ENCODE assay signal across 8 cellular contexts in the genomic region with DNA sequence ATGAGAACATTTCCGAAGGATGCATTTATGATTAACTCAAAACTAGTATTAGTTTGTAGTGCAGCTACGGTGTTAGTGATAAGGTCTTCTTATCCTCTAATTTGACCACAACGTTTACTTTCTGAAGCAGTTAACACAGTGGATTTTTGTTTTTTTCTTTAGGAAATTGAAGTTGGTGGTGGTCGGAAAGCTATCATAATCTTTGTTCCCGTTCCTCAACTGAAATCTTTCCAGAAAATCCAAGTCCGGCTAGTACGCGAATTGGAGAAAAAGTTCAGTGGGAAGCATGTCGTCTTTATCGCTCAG. TPM values are rescaled to one million over a fixed set of nuclear protein-coding genes. Genes with fewer than 3 reads are reported as not detected.
A peak's percentile ranks its signal among the peaks of the same experiment; 100 is the strongest.
DNase-seq lines count a peak whose midpoint lies in the region; ATAC-seq, FAIRE-seq and TF ChIP-seq lines count a peak whose summit lies in the region.
"Not testable (repeated sequence)": the region's sequence is repeated elsewhere in the genome, so short reads cannot be mapped to it uniquely, and the experiment has no call there.

No MANE protein-coding gene starts in this region.

- peaks cover 54% of the 10 kb centered on the region for H3K4me1 Mint-ChIP-seq in activated CD8-positive, alpha-beta T cell treated with anti-CD3 and anti-CD28 coated beads, Interleukin-2, amount 10 ng/mL, durations not matched to agents 7 days and 5 days (ENCODE audit: low read depth)

- H3K4me3 ChIP-seq in NT2/D1 (ENCODE audit: insufficient read length, low read depth), result peak overlapping the region; percentile 94
- peak overlapping the region; percentile 85 for H3K4me3 ChIP-seq in bronchial epithelial cell (ENCODE audit: low read depth, low read length)
- H3K4me3 ChIP-seq in mesodermal cell (ENCODE audit: extremely low read depth, insufficient read depth, low read length, poor library complexity, severe bottlenecking), result peak overlapping the region; percentile 95
- H3K4me3 ChIP-seq in rectal smooth muscle tissue (ENCODE audit: low read length), result peak overlapping the region; percentile 79
- peak overlapping the region; percentile 78 for H3K4me3 ChIP-seq in urinary bladder (ENCODE audit: low read depth, low read length)

- TF ChIP-seq CTCF in bronchial epithelial cell (IDR thresholded peaks at IDR 0.05; ENCODE audit: insufficient read depth, low read length, severe bottlenecking); foreskin keratinocyte (conservative IDR thresholded peaks at IDR 0.05): not testable (repeated sequence)

- H3K9me3 Mint-ChIP-seq in activated CD8-positive, alpha-beta T cell treated with anti-CD3 and anti-CD28 coated beads, Interleukin-2, amount 10 ng/mL, durations not matched to agents 7 days and 5 days (ENCODE audit: insufficient read depth), result not testable (repeated sequence)

- CTCF ChIA-PET in activated CD8-positive, alpha-beta T cell treated with anti-CD3 and anti-CD28 coated beads, Interleukin-2, amount 10 ng/mL, durations not matched to agents 7 days and 5 days (lab: Charles Lee), result interaction anchor here (1.0 to 1.5 kb wide), 4 partner anchors 12 to 76 kb away, joined by 3 to 6 read pairs (median 4); no protein-coding TSS in a partner anchor

- H3K27me3 ChIP-seq in NT2/D1 (ENCODE audit: insufficient read depth, insufficient read length); bronchial epithelial cell (ENCODE audit: control insufficient read depth, insufficient read depth, low read length); foreskin keratinocyte; rectal smooth muscle tissue (ENCODE audit: control insufficient read depth, insufficient read depth, low read length): not testable (repeated sequence)

- peak overlapping the region; percentile 96 for H3K4me3 Mint-ChIP-seq in activated CD8-positive, alpha-beta T cell treated with anti-CD3 and anti-CD28 coated beads, Interleukin-2, amount 10 ng/mL, durations not matched to agents 7 days and 5 days

- WGBS in mesodermal cell (ENCODE audit: insufficient coverage in 2 of 2), 2 experiments, result 58 to 75% methylated on average over 2 to 7 of the region's 10 CpGs
- WGBS in urinary bladder, result 61% methylated on average over 10 of the region's 10 CpGs

- H3K27me3 Mint-ChIP-seq in activated CD8-positive, alpha-beta T cell treated with anti-CD3 and anti-CD28 coated beads, Interleukin-2, amount 10 ng/mL, durations not matched to agents 7 days and 5 days (ENCODE audit: low read depth), result not testable (repeated sequence)

- H3K27ac ChIP-seq in foreskin keratinocyte, result peak overlapping the region; percentile 83
- H3K27ac ChIP-seq in mesodermal cell (ENCODE audit: low read depth, low read length, severe bottlenecking); urinary bladder (ENCODE audit: low read depth): not testable (repeated sequence)
- peak overlapping the region; percentile 91 for H3K27ac ChIP-seq in rectal smooth muscle tissue (ENCODE audit: low read depth, low read length)

- H3K9ac ChIP-seq in ES-I3 (ENCODE audit: low read depth, low read length) (peak overlapping the region; percentile 78), NT2/D1 (ENCODE audit: insufficient read length, low read depth) (peak overlapping the region; percentile 98), rectal smooth muscle tissue (ENCODE audit: low read length) (peak overlapping the region; percentile 76)

- peak overlapping the region; percentile 93 for H3K27ac Mint-ChIP-seq in activated CD8-positive, alpha-beta T cell treated with anti-CD3 and anti-CD28 coated beads, Interleukin-2, amount 10 ng/mL, durations not matched to agents 7 days and 5 days

- not testable (repeated sequence) for H3K4me1 ChIP-seq in ES-I3 (ENCODE audit: insufficient read depth, low read length); NT2/D1 (ENCODE audit: insufficient read depth, insufficient read length); urinary bladder (ENCODE audit: insufficient read depth)
- peaks cover 21% of the 10 kb centered on the region for H3K4me1 ChIP-seq in foreskin keratinocyte
- peaks cover 24% of the 10 kb centered on the region for H3K4me1 ChIP-seq in mesodermal cell (ENCODE audit: control insufficient read depth, insufficient read depth, low read length, poor library complexity, severe bottlenecking)
- peaks cover 14% of the 10 kb centered on the region for H3K4me1 ChIP-seq in rectal smooth muscle tissue (ENCODE audit: control insufficient read depth, insufficient read depth, low read length)

- peaks cover 43% of the 10 kb centered on the region for H3K36me3 ChIP-seq in ES-I3 (ENCODE audit: insufficient read depth, low read length)
- peaks cover 52% of the 10 kb centered on the region for H3K36me3 ChIP-seq in NT2/D1 (ENCODE audit: insufficient read depth, insufficient read length, low read length)
- peaks cover 13% of the 10 kb centered on the region for H3K36me3 ChIP-seq in bronchial epithelial cell (ENCODE audit: control insufficient read depth, insufficient read depth, low read length)
- peaks cover 55% of the 10 kb centered on the region for H3K36me3 ChIP-seq in mesodermal cell (ENCODE audit: control insufficient read depth, insufficient read depth, low read length)
- H3K36me3 ChIP-seq in rectal smooth muscle tissue (ENCODE audit: control insufficient read depth, insufficient read depth, low read length), result peaks cover 16% of the 10 kb centered on the region
- peaks cover 14% of the 10 kb centered on the region for H3K36me3 ChIP-seq in urinary bladder (ENCODE audit: insufficient read depth)

- FAIRE-seq in bronchial epithelial cell (lab: Jason Lieb, UNC), result not testable (repeated sequence)

- peaks cover 53% of the 10 kb centered on the region for H3K36me3 Mint-ChIP-seq in activated CD8-positive, alpha-beta T cell treated with anti-CD3 and anti-CD28 coated beads, Interleukin-2, amount 10 ng/mL, durations not matched to agents 7 days and 5 days (ENCODE audit: low read depth)

- H3K9me3 ChIP-seq in ES-I3 (ENCODE audit: control insufficient read depth, insufficient read depth, low read length); NT2/D1 (ENCODE audit: insufficient read depth, low read length); mesodermal cell (ENCODE audit: control insufficient read depth, low read length): not testable (repeated sequence)

- POLR2A ChIA-PET in activated CD8-positive, alpha-beta T cell treated with anti-CD3 and anti-CD28 coated beads, Interleukin-2, amount 10 ng/mL, durations not matched to agents 7 days and 5 days (lab: Charles Lee), result interaction anchor here (0.6 to 3.3 kb wide), 5 partner anchors 8 to 737 kb away, joined by 3 to 47 read pairs (median 4); a partner anchor contains a TSS

- not testable (repeated sequence) for DNase-seq in NT2/D1 (ENCODE audit: low read depth, low spot score); activated CD8-positive, alpha-beta T cell treated with anti-CD3 and anti-CD28 coated beads, Interleukin-2, amount 10 ng/mL, durations not matched to agents 7 days and 5 days; bronchial epithelial cell (ENCODE audit: low read depth); foreskin keratinocyte

- not testable (repeated sequence) for ATAC-seq in activated CD8-positive, alpha-beta T cell treated with anti-CD3 and anti-CD28 coated beads, Interleukin-2, amount 10 ng/mL, durations not matched to agents 7 days and 5 days; foreskin keratinocyte

RNA-seq across cellular contexts. Expression of a gene that starts 1.2 kb away (rescaled TPM):
- 1,000 to 10,000 TPM; 1,229 to 1,232 TPM for total RNA-seq in activated CD8-positive, alpha-beta T cell treated with anti-CD3 and anti-CD28 coated beads, Interleukin-2, amount 10 ng/mL, durations not matched to agents 7 days and 5 days
- total RNA-seq in bronchial epithelial cell, result 1,493 and 1,994 TPM in 2 replicates
- 1,708 and 1,786 TPM in 2 replicates for total RNA-seq in foreskin keratinocyte
- polyA plus RNA-seq in foreskin keratinocyte, result 2,392 and 2,411 TPM in 2 replicates
- polyA plus RNA-seq in mesodermal cell (2013, experiment 1 of 2), result 1,875 TPM
- polyA plus RNA-seq in mesodermal cell (2013, experiment 2 of 2), result 1,958 TPM
- 1,697 TPM for total RNA-seq in urinary bladder
- 1,568 TPM for polyA plus RNA-seq in urinary bladder

RNA-seq across cellular contexts. Expression of a gene that starts 18.1 kb away (rescaled TPM):
- total RNA-seq in activated CD8-positive, alpha-beta T cell treated with anti-CD3 and anti-CD28 coated beads, Interleukin-2, amount 10 ng/mL, durations not matched to agents 7 days and 5 days, result 10 to 100 TPM; 27.1 to 28.9 TPM
- 43.1 and 51.9 TPM in 2 replicates for total RNA-seq in bronchial epithelial cell
- total RNA-seq in foreskin keratinocyte, result 32.0 and 32.8 TPM in 2 replicates
- 15.1 and 16.8 TPM in 2 replicates for polyA plus RNA-seq in foreskin keratinocyte
- polyA plus RNA-seq in mesodermal cell (2013, experiment 1 of 2), result 23.2 TPM
- 20.8 TPM for polyA plus RNA-seq in mesodermal cell (2013, experiment 2 of 2)
- 18.1 TPM for total RNA-seq in urinary bladder
- 22.2 TPM for polyA plus RNA-seq in urinary bladder

RNA-seq across cellular contexts. Expression of a gene that starts 18.6 kb away (rescaled TPM):
- not detected for total RNA-seq in activated CD8-positive, alpha-beta T cell treated with anti-CD3 and anti-CD28 coated beads, Interleukin-2, amount 10 ng/mL, durations not matched to agents 7 days and 5 days
- total RNA-seq in bronchial epithelial cell (0.26 and 0.38 TPM in 2 replicates), foreskin keratinocyte (not detected in 2 replicates), urinary bladder (2.9 TPM)
- polyA plus RNA-seq in foreskin keratinocyte (not detected in 2 replicates), urinary bladder (23.1 TPM)
- 2.6 TPM for polyA plus RNA-seq in mesodermal cell (2013, experiment 1 of 2)
- polyA plus RNA-seq in mesodermal cell (2013, experiment 2 of 2), result 0.81 TPM

RNA-seq across cellular contexts. Expression of a gene that starts 56.9 kb away (rescaled TPM):
- total RNA-seq in activated CD8-positive, alpha-beta T cell treated with anti-CD3 and anti-CD28 coated beads, Interleukin-2, amount 10 ng/mL, durations not matched to agents 7 days and 5 days, result 10 to 100 TPM; 17.5 to 19.8 TPM
- total RNA-seq in bronchial epithelial cell (21.9 and 29.5 TPM in 2 replicates), foreskin keratinocyte (37.0 and 39.6 TPM in 2 replicates), urinary bladder (41.9 TPM)
- polyA plus RNA-seq in foreskin keratinocyte (46.7 and 46.9 TPM in 2 replicates), urinary bladder (78.3 TPM)
- 24.6 TPM for polyA plus RNA-seq in mesodermal cell (2013, experiment 1 of 2)
- polyA plus RNA-seq in mesodermal cell (2013, experiment 2 of 2), result 24.1 TPM
